ENCODE assay signal across 8 cellular contexts in the genomic region with DNA sequence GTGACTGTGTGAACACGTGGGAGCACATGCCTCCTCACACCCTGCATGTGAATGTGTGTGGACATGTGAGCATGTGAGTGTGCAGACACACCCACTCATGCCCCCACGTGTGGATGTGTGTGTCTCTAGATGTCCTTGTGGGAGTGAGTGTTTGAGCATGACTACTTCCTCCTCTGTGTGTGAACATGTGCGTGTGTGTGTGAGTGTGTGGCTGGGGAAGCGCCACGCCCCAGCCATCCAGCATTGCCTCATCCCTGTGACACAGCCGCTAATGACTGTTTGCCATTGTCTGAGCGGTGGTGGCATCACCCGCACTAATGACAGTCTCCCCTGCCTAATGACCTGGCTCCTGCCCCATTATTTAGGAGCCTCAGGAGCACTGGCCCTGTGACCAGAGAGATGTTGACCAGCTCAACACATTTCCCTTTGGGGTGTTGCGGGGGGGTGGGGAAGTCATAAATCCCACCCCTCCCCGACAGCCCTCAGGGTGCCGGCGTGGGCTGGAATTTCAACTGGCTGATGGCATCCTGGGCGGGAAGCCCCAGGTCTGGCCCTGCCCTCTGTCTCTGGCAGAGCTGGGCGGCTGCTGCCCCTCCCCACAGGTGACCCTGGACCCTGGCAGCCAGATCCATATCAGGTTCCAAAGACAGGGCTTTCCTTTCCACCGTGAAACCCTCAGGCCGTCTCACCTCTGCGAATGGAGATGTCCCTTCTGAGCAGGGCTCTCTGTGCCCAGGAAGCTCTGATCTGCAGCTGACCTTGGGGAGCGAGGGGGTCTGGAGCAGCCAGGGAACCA. TPM values are rescaled to one million over a fixed set of nuclear protein-coding genes. Genes with fewer than 3 reads are reported as not detected.
DNase-seq lines count a peak whose midpoint lies in the region; ATAC-seq and TF ChIP-seq lines count a peak whose summit lies in the region.

No MANE protein-coding gene starts in this region.

- peaks cover 10% of the 10 kb centered on the region for H3K27me3 Mint-ChIP-seq in activated naive CD8-positive, alpha-beta T cell treated with anti-CD3 and anti-CD28 coated beads for 36 hours

- peaks cover 7% of the 10 kb centered on the region for H3K4me1 Mint-ChIP-seq in activated naive CD8-positive, alpha-beta T cell treated with anti-CD3 and anti-CD28 coated beads for 36 hours

- H3K36me3 ChIP-seq in spleen: no peaks in the 10 kb centered on the region

- no peak for TF ChIP-seq POLR2A in spleen (IDR thresholded peaks at IDR 0.05)

- no peak for ATAC-seq in HG02970 (IDR thresholded peaks at IDR 0.05; ENCODE audit: low FRiP score, unreplicated experiment)
- ATAC-seq in GM18502 (IDR thresholded peaks at IDR 0.05; ENCODE audit: poor library complexity, unreplicated experiment): no peak

- no peak for TF ChIP-seq CTCF in spleen (IDR thresholded peaks at IDR 0.05 in 8 of 11, conservative IDR thresholded peaks at IDR 0.05 in 3 of 11)

- no peak overlapping the region for H3K4me3 ChIP-seq in spleen

- no peak overlapping the region for H3K4me3 Mint-ChIP-seq in activated naive CD8-positive, alpha-beta T cell treated with anti-CD3 and anti-CD28 coated beads for 36 hours

- peak overlapping the region in 7 of 8 donors; percentile 58 to 84 (median 65) for H3K27ac ChIP-seq in spleen

- DNase-seq in GM04503 (ENCODE audit: low read depth) (peak; percentile 70), NCI-H2081 treated with DMSO at 0.1 percent for 48 hours (lab: John Stamatoyannopoulos, UW) (peak; percentile 59), iPS-NIHi11 (ENCODE audit: low spot score) (peak; percentile 37), spleen (peak; percentile 78), NCI-H524 (lab: John Stamatoyannopoulos, UW) (no peak)
- DNase-seq in activated naive CD8-positive, alpha-beta T cell treated with anti-CD3 and anti-CD28 coated beads for 36 hours: peak; percentile 22

- intact Hi-C loops in spleen (cut with DNase I; ENCODE audit: low total_unique reads): no loop called here

- peak overlapping the region; percentile 3 for H3K27ac Mint-ChIP-seq in activated naive CD8-positive, alpha-beta T cell treated with anti-CD3 and anti-CD28 coated beads for 36 hours

- no peaks in the 10 kb centered on the region for H3K9me3 ChIP-seq in spleen

- no peaks in the 10 kb centered on the region for H3K36me3 Mint-ChIP-seq in activated naive CD8-positive, alpha-beta T cell treated with anti-CD3 and anti-CD28 coated beads for 36 hours

- no peaks in the 10 kb centered on the region for H3K9me3 Mint-ChIP-seq in activated naive CD8-positive, alpha-beta T cell treated with anti-CD3 and anti-CD28 coated beads for 36 hours

- peaks cover 0 to 29% (median 0%) of the 10 kb centered on the region in 7 donors for H3K27me3 ChIP-seq in spleen (replicated peaks in 1 of 7)

- 20 to 33% (median 25%) methylated on average over 16 to 18 of the region's 18 CpGs for WGBS in spleen, 5 donors

- peaks cover 7 to 72% (median 47%) of the 10 kb centered on the region in 6 donors for H3K4me1 ChIP-seq in spleen

RNA-seq across cellular contexts. Expression of a gene that starts 11.5 kb away (rescaled TPM):
- not detected for total RNA-seq in activated naive CD8-positive, alpha-beta T cell treated with anti-CD3 and anti-CD28 coated beads for 36 hours
- under 1 TPM in 2 of 7 donors, not detected in 5; 0.17 to 0.37 TPM for total RNA-seq in spleen
- polyA plus RNA-seq in spleen: under 1 TPM in 1 of 3 donors, not detected in 2; 0.03 TPM

RNA-seq across cellular contexts. Expression of a gene that starts 29.7 kb away (rescaled TPM):
- 1 to 10 TPM; 2.4 to 6.5 TPM for total RNA-seq in activated naive CD8-positive, alpha-beta T cell treated with anti-CD3 and anti-CD28 coated beads for 36 hours
- 1 to 10 TPM in 1 of 7 donors, under 1 TPM in 3, not detected in 3; 0.73 to 1.5 (median 0.83) TPM for total RNA-seq in spleen
- 1 to 10 TPM; 1.2 to 1.9 (median 1.6) TPM for polyA plus RNA-seq in spleen

Comparison
In these comparisons a context has a peak if more than half of its experiments do, and no peak if none do; other contexts are left out.
1. DNase-seq: peak in GM04503 (single experiment), NCI-H2081 treated with DMSO at 0.1 percent for 48 hours (single experiment), activated naive CD8-positive, alpha-beta T cell treated with anti-CD3 and anti-CD28 coated beads for 36 hours (single experiment), iPS-NIHi11 (single experiment) and spleen (single experiment); none in NCI-H524 (0 of 2).